ENCODE assay signal across 9 cellular contexts in the genomic region with DNA sequence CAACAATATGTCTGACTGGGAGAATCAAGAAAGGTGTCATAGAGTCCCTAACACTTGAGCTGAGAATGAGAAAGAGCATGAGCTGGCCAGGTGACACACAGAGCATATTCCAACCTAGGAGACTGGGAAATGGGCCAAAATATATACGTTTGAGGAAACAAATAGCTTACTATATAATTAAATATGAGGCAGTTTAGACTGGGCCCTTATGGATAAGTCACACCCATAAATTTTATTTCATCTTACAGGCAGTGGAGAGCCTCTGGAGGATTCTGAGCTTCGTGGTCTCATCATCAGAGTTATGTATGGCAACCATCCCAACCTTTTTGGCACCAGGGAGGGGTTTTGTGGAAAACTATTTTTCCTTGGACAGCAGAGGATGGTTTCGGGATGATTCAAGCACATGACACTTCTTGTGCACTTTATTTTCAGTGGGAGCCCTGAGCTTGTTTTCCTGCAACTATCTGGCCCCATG. TPM values are rescaled to one million over a fixed set of nuclear protein-coding genes. Genes with fewer than 3 reads are reported as not detected.
A peak's percentile ranks its signal among the peaks of the same experiment; 100 is the strongest.
DNase-seq lines count a peak whose midpoint lies in the region; ATAC-seq and TF ChIP-seq lines count a peak whose summit lies in the region.
"Had no signal": no experiment of that assay in that cellular context is flagged by ENCODE, and none has a peak within 500 bp of the region (broad histone marks: within the 10 kb centered on the region; RNA-seq: fewer than 3 reads in every experiment).

No MANE protein-coding gene starts in this region.

- TF ChIP-seq CTCF in AG09309 (IDR thresholded peaks at IDR 0.05; ENCODE audit: control insufficient read depth, insufficient read depth, low read depth, low read length, missing control alignments) (no peak), GM23338 (conservative IDR thresholded peaks at IDR 0.05; ENCODE audit: low read depth in 2 of 2) (no peak)

- H3K4me3 Mint-ChIP-seq in central memory CD8-positive, alpha-beta T cell, result no peak overlapping the region
- no peak overlapping the region; the same call in 2 of the 3 replicates for H3K4me3 Mint-ChIP-seq in GM23338

- no peaks in the 10 kb centered on the region for H4K20me1 ChIP-seq in GM23338 (replicated peaks; ENCODE audit: insufficient read depth)

- peaks cover 11% of the 10 kb centered on the region; the same call in 1 of the 2 replicates for H3F3A ChIP-seq in GM23338 (replicated peaks; ENCODE audit: low read depth)

- no peak for ATAC-seq in central memory CD8-positive, alpha-beta T cell (replicated peaks; ENCODE audit: extremely low read depth, poor library complexity, severe bottlenecking)
- ATAC-seq in GM18861 (IDR thresholded peaks at IDR 0.05; ENCODE audit: unreplicated experiment), result no peak
- ATAC-seq in GM18909 (IDR thresholded peaks at IDR 0.05; ENCODE audit: poor library complexity, unreplicated experiment), result no peak
- no peak for ATAC-seq in GM23338

- H3K4me1 Mint-ChIP-seq in central memory CD8-positive, alpha-beta T cell, result peaks cover 30% of the 10 kb centered on the region
- H3K4me1 Mint-ChIP-seq in GM23338, result peaks cover 46% of the 10 kb centered on the region

- no peaks in the 10 kb centered on the region for H3K9me3 ChIP-seq in muscle layer of colon (ENCODE audit: low read length)

- H3K36me3 ChIP-seq in muscle layer of colon (ENCODE audit: insufficient read depth, low read length), result no peaks in the 10 kb centered on the region
- no peaks in the 10 kb centered on the region for H3K36me3 ChIP-seq in GM23338 (ENCODE audit: insufficient read depth)

- peak overlapping the region; percentile 92 for H3K27ac Mint-ChIP-seq in central memory CD8-positive, alpha-beta T cell (ENCODE audit: low read depth)
- no peak overlapping the region for H3K27ac Mint-ChIP-seq in GM23338

- peaks cover 9% of the 10 kb centered on the region for H3K27me3 Mint-ChIP-seq in central memory CD8-positive, alpha-beta T cell
- H3K27me3 Mint-ChIP-seq in GM23338 (ENCODE audit: insufficient read depth, low read depth, poor library complexity), result peaks cover 28% of the 10 kb centered on the region

- no peak overlapping the region for H3K4me2 ChIP-seq in GM23338

- no peaks in the 10 kb centered on the region for H3K79me2 ChIP-seq in GM23338 (replicated peaks; ENCODE audit: insufficient read depth)

- H3K9me2 ChIP-seq in GM23338 (ENCODE audit: insufficient read depth), result no peaks in the 10 kb centered on the region

- H3K4me1 ChIP-seq in muscle layer of colon (ENCODE audit: insufficient read depth, low read length), result peaks cover 29% of the 10 kb centered on the region
- peaks cover 37% of the 10 kb centered on the region for H3K4me1 ChIP-seq in GM23338 (ENCODE audit: insufficient read depth)

- peaks cover 16% of the 10 kb centered on the region for H3K36me3 Mint-ChIP-seq in central memory CD8-positive, alpha-beta T cell (ENCODE audit: insufficient read depth)
- H3K36me3 Mint-ChIP-seq in GM23338 (ENCODE audit: low read depth), result no peaks in the 10 kb centered on the region; the same call in 2 of the 3 replicates

- no peak overlapping the region for H3K9ac ChIP-seq in muscle layer of colon (ENCODE audit: low read length)

- no peaks in the 10 kb centered on the region for H3K27me3 ChIP-seq in muscle layer of colon (ENCODE audit: control insufficient read depth in 1 of 2, insufficient read depth in 2 of 2, low read length in 2 of 2)
- no peaks in the 10 kb centered on the region for H3K27me3 ChIP-seq in GM23338 (ENCODE audit: insufficient read depth)

- H3K9me3 Mint-ChIP-seq in central memory CD8-positive, alpha-beta T cell, result no peaks in the 10 kb centered on the region
- H3K9me3 Mint-ChIP-seq in GM23338, result peaks cover 9% of the 10 kb centered on the region; the same call in 2 of the 3 replicates

- peak; percentile 77 for DNase-seq in AG09309 (ENCODE audit: low read depth)
- DNase-seq in M059J (ENCODE audit: low read depth), result peak; percentile 91
- no peak for DNase-seq in central memory CD8-positive, alpha-beta T cell (ENCODE audit: low spot score in 2 of 2)
- no peak for DNase-seq in mesenteric fat pad (ENCODE audit: low spot score)
- no peak for DNase-seq in GM23338 (ENCODE audit: low spot score)
- DNase-seq: aorta had no signal

- H2AFZ ChIP-seq in GM23338, result no peak overlapping the region

- H3K27ac ChIP-seq in muscle layer of colon (ENCODE audit: low read depth, low read length) (peak overlapping the region; percentile 49), GM23338 (ENCODE audit: low read depth) (no peak overlapping the region)

- no peak overlapping the region for H3K4me3 ChIP-seq in AG09309 (ENCODE audit: control insufficient read depth, low read depth, low read length)
- no peak overlapping the region for H3K4me3 ChIP-seq in muscle layer of colon (ENCODE audit: low read depth in 1 of 2, low read length in 2 of 2)
- no peak overlapping the region for H3K4me3 ChIP-seq in GM23338

TF ChIP-seq in GM23338, 12 proteins besides CTCF, POLR2A, EP300 and RAD21:
- TF ChIP-seq POLR2AphosphoS5 (IDR thresholded peaks at IDR 0.05; ENCODE audit: low read depth), result no peak
- no peak for TF ChIP-seq EZH2 (IDR thresholded peaks at IDR 0.05; ENCODE audit: low read depth, unreplicated experiment)
- no peak for TF ChIP-seq NANOG (IDR thresholded peaks at IDR 0.05; ENCODE audit: borderline replicate concordance)
- TF ChIP-seq, protein P1, sequence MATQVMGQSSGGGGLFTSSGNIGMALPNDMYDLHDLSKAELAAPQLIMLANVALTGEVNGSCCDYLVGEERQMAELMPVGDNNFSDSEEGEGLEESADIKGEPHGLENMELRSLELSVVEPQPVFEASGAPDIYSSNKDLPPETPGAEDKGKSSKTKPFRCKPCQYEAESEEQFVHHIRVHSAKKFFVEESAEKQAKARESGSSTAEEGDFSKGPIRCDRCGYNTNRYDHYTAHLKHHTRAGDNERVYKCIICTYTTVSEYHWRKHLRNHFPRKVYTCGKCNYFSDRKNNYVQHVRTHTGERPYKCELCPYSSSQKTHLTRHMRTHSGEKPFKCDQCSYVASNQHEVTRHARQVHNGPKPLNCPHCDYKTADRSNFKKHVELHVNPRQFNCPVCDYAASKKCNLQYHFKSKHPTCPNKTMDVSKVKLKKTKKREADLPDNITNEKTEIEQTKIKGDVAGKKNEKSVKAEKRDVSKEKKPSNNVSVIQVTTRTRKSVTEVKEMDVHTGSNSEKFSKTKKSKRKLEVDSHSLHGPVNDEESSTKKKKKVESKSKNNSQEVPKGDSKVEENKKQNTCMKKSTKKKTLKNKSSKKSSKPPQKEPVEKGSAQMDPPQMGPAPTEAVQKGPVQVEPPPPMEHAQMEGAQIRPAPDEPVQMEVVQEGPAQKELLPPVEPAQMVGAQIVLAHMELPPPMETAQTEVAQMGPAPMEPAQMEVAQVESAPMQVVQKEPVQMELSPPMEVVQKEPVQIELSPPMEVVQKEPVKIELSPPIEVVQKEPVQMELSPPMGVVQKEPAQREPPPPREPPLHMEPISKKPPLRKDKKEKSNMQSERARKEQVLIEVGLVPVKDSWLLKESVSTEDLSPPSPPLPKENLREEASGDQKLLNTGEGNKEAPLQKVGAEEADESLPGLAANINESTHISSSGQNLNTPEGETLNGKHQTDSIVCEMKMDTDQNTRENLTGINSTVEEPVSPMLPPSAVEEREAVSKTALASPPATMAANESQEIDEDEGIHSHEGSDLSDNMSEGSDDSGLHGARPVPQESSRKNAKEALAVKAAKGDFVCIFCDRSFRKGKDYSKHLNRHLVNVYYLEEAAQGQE (IDR thresholded peaks at IDR 0.05; ENCODE audit: unreplicated experiment), result no peak

RNA-seq across cellular contexts. Expression of a gene that starts 12.9 kb away (rescaled TPM):
- 40.2 and 46.4 TPM in 2 replicates for total RNA-seq in M059J (2014; rRNA removed; shearing (Covaris generic))
- total RNA-seq in mesenteric fat pad, result 54.4 TPM
- total RNA-seq in GM23338 (2014; rRNA removed; shearing (Covaris generic)), result 117 and 125 TPM in 2 replicates
- 159 and 173 TPM in 2 replicates for polyA plus RNA-seq in GM23338 (2016; fragmentation: Nextera tagmentation; extraction: Ambion mirVana)

RNA-seq across cellular contexts. Expression of a gene that starts 15.4 kb away (rescaled TPM):
- total RNA-seq in M059J (2014; rRNA removed; shearing (Covaris generic)), result 177 and 209 TPM in 2 replicates
- total RNA-seq in mesenteric fat pad, result 127 TPM
- 37.6 and 38.5 TPM in 2 replicates for total RNA-seq in GM23338 (2014; rRNA removed; shearing (Covaris generic))
- 25.9 and 26.0 TPM in 2 replicates for polyA plus RNA-seq in GM23338 (2016; fragmentation: Nextera tagmentation; extraction: Ambion mirVana)

Comparison
In these comparisons a context has a peak if more than half of its experiments do, and no peak if none do; other contexts are left out.
1. DNase-seq: peak in AG09309 (single experiment) and M059J (single experiment); none in central memory CD8-positive, alpha-beta T cell (0 of 2), mesenteric fat pad (single experiment) and GM23338 (single experiment).